8 cellular contexts compared by ENCODE assay signal in the genomic region with DNA sequence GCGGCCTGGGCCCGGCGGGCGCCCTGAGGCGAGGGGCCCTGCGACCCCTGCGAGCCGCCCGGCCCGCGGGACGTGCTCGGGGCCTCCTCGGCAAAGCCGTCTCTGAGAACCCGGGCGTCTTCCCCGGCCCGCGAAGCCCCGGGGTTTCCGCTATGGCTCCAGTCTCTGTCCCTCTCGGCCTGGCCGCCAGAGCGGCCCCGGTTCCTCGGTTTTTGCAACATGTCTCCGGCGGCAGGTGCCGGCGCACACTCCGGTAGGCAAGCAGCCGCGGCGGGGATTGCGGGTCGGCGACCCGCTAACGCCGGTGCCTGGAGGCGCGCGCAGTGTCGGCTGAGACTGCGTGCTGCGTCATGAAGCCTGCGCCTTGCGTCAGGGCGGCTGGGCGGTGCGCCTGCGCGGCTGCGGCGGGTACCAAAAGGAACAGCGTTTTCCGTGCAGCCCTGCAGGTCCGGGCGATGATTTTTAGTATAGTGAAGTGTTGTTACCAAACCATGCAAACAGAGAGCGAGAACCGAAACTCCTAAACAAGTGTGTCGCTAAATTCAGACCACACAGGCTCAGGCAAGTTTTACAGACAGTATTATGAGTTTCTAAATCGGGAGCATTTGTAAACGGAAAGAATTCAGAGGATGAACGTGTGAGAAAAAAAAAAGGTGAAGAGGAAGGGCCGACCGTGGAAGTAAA. TPM values are rescaled to one million over a fixed set of nuclear protein-coding genes. Genes with fewer than 3 reads are reported as not detected.
DNase-seq lines count a peak whose midpoint lies in the region; ATAC-seq lines count a peak whose summit lies in the region.

A gene (minus strand): TSS at position 338 of the 684 bp plus-strand sequence. CDS start 117 bp downstream, at position 221.

- H3K9me3 ChIP-seq in iPS-18a (ENCODE audit: control insufficient read depth, low read depth, low read length): no peaks in the 10 kb centered on the region
- no peaks in the 10 kb centered on the region for H3K9me3 ChIP-seq in skeletal muscle satellite cell (replicated peaks; ENCODE audit: low read length)

- peak within 1 kb of the TSS; percentile 72 for H3K9ac ChIP-seq in iPS-18a (ENCODE audit: low read length)
- H3K9ac ChIP-seq in skeletal muscle satellite cell (ENCODE audit: low read depth, low read length): peak within 1 kb of the TSS; percentile 92

- H3K4me3 ChIP-seq in iPS-18a (ENCODE audit: low read length): peak within 1 kb of the TSS; percentile 71
- H3K4me3 ChIP-seq in skeletal muscle satellite cell (ENCODE audit: low read length): peak within 1 kb of the TSS; percentile 80

- H3K36me3 ChIP-seq in iPS-18a (ENCODE audit: control insufficient read depth, low read depth, low read length): no peaks in the 10 kb centered on the region
- no peaks in the 10 kb centered on the region for H3K36me3 ChIP-seq in skeletal muscle satellite cell (ENCODE audit: insufficient read depth, low read length)

- peak within 1 kb of the TSS; percentile 25 for H3K27ac ChIP-seq in iPS-18a (ENCODE audit: low read length)

- ATAC-seq in HG03045 (IDR thresholded peaks at IDR 0.05; ENCODE audit: unreplicated experiment): peak; percentile 89

- H3K27me3 ChIP-seq in iPS-18a (ENCODE audit: control insufficient read depth, insufficient read depth, low read length) (no peaks in the 10 kb centered on the region), skeletal muscle satellite cell (ENCODE audit: control insufficient read depth, insufficient read depth, low read length) (no peaks in the 10 kb centered on the region)

- H3K4me1 ChIP-seq in iPS-18a (ENCODE audit: control insufficient read depth, low read depth, low read length) (peaks cover 25% of the 10 kb centered on the region), skeletal muscle satellite cell (ENCODE audit: control insufficient read depth, insufficient read depth, low read length) (peaks cover 19% of the 10 kb centered on the region)

- DNase-seq in NCI-H187 (lab: John Stamatoyannopoulos, UW) (peak; percentile 27 to 30), NCI-H187 treated with DMSO at 0.1 percent for 48 hours (lab: John Stamatoyannopoulos, UW) (no peak), NCI-H2107 (lab: John Stamatoyannopoulos, UW) (peak; percentile 7), UCSD-AML1 (lab: John Stamatoyannopoulos, UW; ENCODE audit: unreplicated experiment) (peak; percentile 92), brain pericyte (ENCODE audit: low read depth, low spot score) (peak; percentile 58)

- peak within 1 kb of the TSS; percentile 86 for H3K4me2 ChIP-seq in skeletal muscle satellite cell (ENCODE audit: low read length)

RNA-seq across cellular contexts. Expression of the gene that starts here (rescaled TPM):
- total RNA-seq in skeletal muscle satellite cell (2012; rRNA removed): 5.8 and 7.4 TPM in 2 replicates
